In the genomic region with DNA sequence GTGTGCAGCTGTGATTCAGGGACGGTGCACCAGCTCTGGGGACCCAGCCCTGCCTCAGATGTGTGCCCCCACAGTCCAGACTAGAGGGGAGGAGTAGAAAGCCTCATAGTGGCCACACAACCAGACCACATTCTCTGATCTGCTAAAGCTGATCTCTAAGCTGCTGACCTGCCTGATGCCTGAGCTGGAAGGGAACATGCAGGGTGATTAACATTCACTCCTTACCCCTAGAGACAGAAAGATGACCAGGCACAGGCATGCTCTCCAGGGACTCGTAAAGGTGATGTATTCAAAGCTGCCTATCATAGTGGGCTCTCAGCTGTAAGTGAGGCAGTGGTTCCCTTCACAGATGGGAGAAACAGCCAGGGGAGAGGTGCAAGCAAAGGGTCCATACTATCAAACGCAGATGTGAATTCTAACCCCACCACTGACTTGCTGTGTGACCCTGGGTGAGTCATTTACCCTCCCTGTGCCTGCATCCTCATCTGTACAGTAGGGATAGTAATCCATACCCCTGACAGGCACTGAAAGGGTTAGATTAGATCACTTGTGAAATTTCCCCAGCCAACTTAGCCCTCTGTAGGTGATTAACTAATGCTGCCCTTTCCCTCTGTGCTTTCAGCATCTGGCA, we compare ENCODE assay signal across 17 cellular contexts. TPM values are rescaled to one million over a fixed set of nuclear protein-coding genes. Genes with fewer than 3 reads are reported as not detected.
DNase-seq lines count a peak whose midpoint lies in the region; ATAC-seq, FAIRE-seq and TF ChIP-seq lines count a peak whose summit lies in the region.
"Had no signal": no experiment of that assay in that cellular context is flagged by ENCODE, and none has a peak within 500 bp of the region (broad histone marks: within the 10 kb centered on the region; RNA-seq: fewer than 3 reads in every experiment).

No MANE protein-coding gene starts in this region.

- peaks cover 3% of the 10 kb centered on the region for H3K9me3 Mint-ChIP-seq in mesothelial cell of epicardium
- H3K9me3 Mint-ChIP-seq: activated naive CD4-positive, alpha-beta T cell treated with anti-CD3 and anti-CD28 coated beads, Interleukin-2, amount 10 ng/mL, durations not matched to agents 7 days and 5 days had no signal

- H3K36me3 Mint-ChIP-seq in mesothelial cell of epicardium, result no peaks in the 10 kb centered on the region
- H3K36me3 Mint-ChIP-seq: activated naive CD4-positive, alpha-beta T cell treated with anti-CD3 and anti-CD28 coated beads, Interleukin-2, amount 10 ng/mL, durations not matched to agents 7 days and 5 days had no signal

- H4K20me1 ChIP-seq in K562 (replicated peaks; ENCODE audit: control insufficient read depth, insufficient read depth, low read length) (no peaks in the 10 kb centered on the region), HepG2 (ENCODE audit: insufficient read depth, low read length) (no peaks in the 10 kb centered on the region)

- no peaks in the 10 kb centered on the region for H3K27me3 ChIP-seq in K562 (ENCODE audit: control insufficient read depth in 2 of 2, insufficient read depth in 2 of 2, low read length in 2 of 2)
- H3K27me3 ChIP-seq in HepG2 (ENCODE audit: control insufficient read depth in 1 of 2, insufficient read depth in 2 of 2, low read length in 2 of 2), result peaks cover 3 to 18% of the 10 kb centered on the region in 2 experiments; a peak in 3 of 5 replicates
- H3K27me3 ChIP-seq: pancreas had no signal

- no peaks in the 10 kb centered on the region for H3K27me3 Mint-ChIP-seq in mesothelial cell of epicardium (ENCODE audit: low read depth)

- TF ChIP-seq RAD21 in K562 (CRISPR knock-in tag; conservative IDR thresholded peaks at IDR 0.05 in 1 of 2, IDR thresholded peaks at IDR 0.05 in 1 of 2) (no peak), HepG2 (CRISPR knock-in tag; IDR thresholded peaks at IDR 0.05) (no peak)

- DNase-seq in Daoy (ENCODE audit: low read depth) (peak; percentile 20), NB4 (ENCODE audit: low read depth) (peak; percentile 32), K562 (ENCODE audit: extremely low read depth in 1 of 4, low spot score in 3 of 4) (peak; percentile 30 to 69 (median 64)), mesothelial cell of epicardium (ENCODE audit: low spot score in 2 of 2, unreplicated experiment in 2 of 2) (no peak), Kasumi-1 (lab: John Stamatoyannopoulos, UW) (no peak), HepG2 (ENCODE audit: low spot score) (no peak)
- DNase-seq: activated CD4-positive, alpha-beta T cell treated with anti-CD3 and anti-CD28 coated beads, Interleukin-2, amount 50 U/mL, for 48 hours; activated naive CD4-positive, alpha-beta T cell treated with anti-CD3 and anti-CD28 coated beads, Interleukin-2, amount 10 ng/mL, durations not matched to agents 7 days and 5 days; NCI-H146; NCI-H2227 treated with DMSO at 0.1 percent for 48 hours; NK-92 treated with Interleukin-12 subunit alpha and Interleukin-12 subunit beta, amount 100 ng/mL, for 24 hours had no signal

- ATAC-seq in K562, result 0 out of 3 replicates have a peak, but pooled peaks have one; percentile 1
- ATAC-seq in GM21529 (IDR thresholded peaks at IDR 0.05; ENCODE audit: unreplicated experiment), result no peak
- ATAC-seq in HepG2, result no peak
- ATAC-seq in GM18909 (IDR thresholded peaks at IDR 0.05; ENCODE audit: poor library complexity, unreplicated experiment), result no peak

- TF ChIP-seq CTCF in NB4 (IDR thresholded peaks at IDR 0.05; ENCODE audit: low read depth, low read length), result no peak
- TF ChIP-seq CTCF in K562 (IDR thresholded peaks at IDR 0.05 in 2 of 3, conservative IDR thresholded peaks at IDR 0.05 in 1 of 3; ENCODE audit: insufficient read depth in 2 of 3, low read depth in 1 of 3, low read length in 3 of 3), result no peak
- no peak for TF ChIP-seq CTCF in mesothelial cell of epicardium (IDR thresholded peaks at IDR 0.05; ENCODE audit: unreplicated experiment)
- no peak for TF ChIP-seq CTCF in HepG2 (CRISPR knock-in tag; IDR thresholded peaks at IDR 0.05)

- FAIRE-seq in K562 (lab: Jason Lieb, UNC) (no peak), HepG2 (lab: Jason Lieb, UNC) (no peak)
- FAIRE-seq: GM19239, pancreas, urothelium cell line had no signal

- H3K27ac Mint-ChIP-seq in mesothelial cell of epicardium, result peak overlapping the region; percentile 84
- H3K27ac Mint-ChIP-seq: activated naive CD4-positive, alpha-beta T cell treated with anti-CD3 and anti-CD28 coated beads, Interleukin-2, amount 10 ng/mL, durations not matched to agents 7 days and 5 days had no signal

- no peak for TF ChIP-seq POLR2A in NB4 (IDR thresholded peaks at IDR 0.05; ENCODE audit: extremely low read depth, insufficient read length)
- no peak for TF ChIP-seq POLR2A in K562 (conservative IDR thresholded peaks at IDR 0.05)
- no peak for TF ChIP-seq POLR2A in HepG2 (IDR thresholded peaks at IDR 0.05; ENCODE audit: insufficient read depth in 1 of 2, low read depth in 2 of 2, low read length in 2 of 2)

- H3K4me1 ChIP-seq in K562 (replicated peaks in 1 of 2; ENCODE audit: control insufficient read depth in 2 of 2, insufficient read depth in 2 of 2, low read length in 2 of 2) (peaks cover 61 to 67% of the 10 kb centered on the region in 2 experiments), HepG2 (ENCODE audit: insufficient read depth, low read length) (no peaks in the 10 kb centered on the region)
- H3K4me1 ChIP-seq: pancreas had no signal

- POLR2A ChIA-PET in K562 (lab: Yijun Ruan, JAX), result no interaction called here
- POLR2A ChIA-PET in HepG2 (lab: Yijun Ruan, JAX), result no interaction called here

- peak overlapping the region; percentile 90 for H3K27ac ChIP-seq in K562 (ENCODE audit: extremely low read depth, low read depth, low read length)
- no peak overlapping the region for H3K27ac ChIP-seq in HepG2 (ENCODE audit: extremely low read length, insufficient read depth, low read length)
- H3K27ac ChIP-seq: pancreas had no signal

- CTCF ChIA-PET in K562 (lab: Yijun Ruan, JAX; ENCODE audit: low intra/inter-chr PET ratio) (no interaction called here), HepG2 (lab: Yijun Ruan, JAX; ENCODE audit: low intra/inter-chr PET ratio, low total read pairs) (no interaction called here)

- H3K4me2 ChIP-seq in K562 (ENCODE audit: insufficient read depth, low read length) (peak overlapping the region; percentile 77), HepG2 (ENCODE audit: low read depth, low read length) (no peak overlapping the region; the same call in 1 of the 2 replicates)

- H3K9ac ChIP-seq in K562 (ENCODE audit: insufficient read depth in 1 of 2, low read depth in 2 of 2, low read length in 2 of 2) (peak overlapping the region; percentile 51 to 65; a peak in 3 of 4 replicates), HepG2 (ENCODE audit: insufficient read depth, low read depth, low read length) (no peak overlapping the region)

- TF ChIP-seq EP300 in K562 (IDR thresholded peaks at IDR 0.05; ENCODE audit: low read length), result no peak
- TF ChIP-seq EP300 in HepG2 (IDR thresholded peaks at IDR 0.05; ENCODE audit: low read depth in 2 of 2, low read length in 2 of 2), result no peak
- no peak for TF ChIP-seq EP300 in HepG2 (CRISPR knock-in tag; IDR thresholded peaks at IDR 0.05; ENCODE audit: borderline replicate concordance)

- H3K4me3 ChIP-seq in NB4 (ENCODE audit: low read depth, low read length) (no peak overlapping the region), K562 (no peak overlapping the region), HepG2 (replicated peaks in 1 of 3; ENCODE audit: insufficient read depth in 1 of 3, low read depth in 2 of 3, low read length in 3 of 3) (no peak overlapping the region)
- H3K4me3 ChIP-seq: pancreas had no signal

- H3K9me1 ChIP-seq in K562 (ENCODE audit: control insufficient read depth, insufficient read depth, low read length), result peaks cover 3% of the 10 kb centered on the region

- H3K9me3 ChIP-seq in K562 (replicated peaks; ENCODE audit: control insufficient read depth, insufficient read depth, low read depth, low read length) (no peaks in the 10 kb centered on the region), HepG2 (ENCODE audit: low read length) (no peaks in the 10 kb centered on the region)
- H3K9me3 ChIP-seq: pancreas had no signal

- peaks cover 30% of the 10 kb centered on the region for H3K4me1 Mint-ChIP-seq in mesothelial cell of epicardium

- H2AFZ ChIP-seq in K562 (ENCODE audit: low read depth, low read length) (peak overlapping the region; percentile 49), HepG2 (ENCODE audit: low read length) (no peak overlapping the region)

- no peaks in the 10 kb centered on the region for H3K36me3 ChIP-seq in K562 (ENCODE audit: control insufficient read depth, insufficient read depth, low read length)
- H3K36me3 ChIP-seq in HepG2 (replicated peaks in 1 of 2; ENCODE audit: control insufficient read depth in 1 of 2, insufficient read depth in 2 of 2, low read length in 2 of 2), result no peaks in the 10 kb centered on the region
- H3K36me3 ChIP-seq: pancreas had no signal

- in situ Hi-C loops in K562 (cut with MboI) (no loop called here), HepG2 (cut with HindIII; ENCODE audit: extremely low pct_ligation_motif_present, low pct_unique_long_range_greater_than_20kb) (no loop called here)

- H3K79me2 ChIP-seq in K562 (ENCODE audit: control insufficient read depth, insufficient read depth, low read length) (no peaks in the 10 kb centered on the region), HepG2 (ENCODE audit: insufficient read depth, low read length) (no peaks in the 10 kb centered on the region)

- 19% methylated on average over 3 of the region's 3 CpGs for WGBS in K562 (ENCODE audit: insufficient coverage, low coverage, missing lambda C conversion rate)
- WGBS in HepG2 (ENCODE audit: low lambda C conversion rate), result 27% methylated on average over 1 of the region's 3 CpGs

- BruUV-seq in K562 (replicated peaks; lab: Mats Ljungman, UMichigan) (no TSS peak), HepG2 (replicated peaks; lab: Mats Ljungman, UMichigan) (no TSS peak)

- intact Hi-C loops in K562 (cut with micrococcal nuclease), result loop anchor here (2.0 kb wide), 1 partner anchor 21 kb away; no protein-coding TSS in a partner anchor
- intact Hi-C loops in HepG2 (cut with micrococcal nuclease; ENCODE audit: unreplicated experiment), result no loop called here

- H3K4me3 Mint-ChIP-seq in mesothelial cell of epicardium, result no peak overlapping the region
- H3K4me3 Mint-ChIP-seq: activated naive CD4-positive, alpha-beta T cell treated with anti-CD3 and anti-CD28 coated beads, Interleukin-2, amount 10 ng/mL, durations not matched to agents 7 days and 5 days had no signal

RNA-seq across cellular contexts. Expression of gene LRRC32, which starts 29.0 kb away (rescaled TPM):
- total RNA-seq in Daoy (2014; rRNA removed; shearing (Covaris generic)), result 0.18 and 0.29 TPM in 2 replicates
- total RNA-seq in K562 (2011; cell fraction: chromatin; rRNA removed; ENCODE audit: low replicate concordance), result 0.21 and 0.65 TPM in 2 replicates
- total RNA-seq in K562 (2011; cell fraction: nucleolus; rRNA removed), result 0.79 and 1.3 TPM in 2 replicates
- total RNA-seq in K562 (2011; cell fraction: nucleoplasm; rRNA removed), result 0.76 and 0.81 TPM in 2 replicates
- total RNA-seq in K562 (2014; rRNA removed), result 0.16 and 0.50 TPM in 2 replicates
- total RNA-seq in K562 (2014; rRNA removed; fragmentation: Illumina TruSeq; extraction: Trizol), result 0.16 TPM in 1 of 2 replicates, not detected in the other
- total RNA-seq in K562 (2015; rRNA removed; fragmentation: Illumina TruSeq; extraction: Trizol), result not detected in 2 replicates
- 0.20 and 0.31 TPM in 2 replicates for total RNA-seq in K562 (2021)
- 0.10 and 0.47 TPM in 2 replicates for polyA plus RNA-seq in K562 (2011; rRNA removed)
- 0.44 and 0.48 TPM in 2 replicates for polyA plus RNA-seq in K562 (2011; cell fraction: cytosol; rRNA removed)
- polyA plus RNA-seq in K562 (2011; cell fraction: nucleus; rRNA removed), result 0.41 and 0.63 TPM in 2 replicates
- polyA plus RNA-seq in K562 (2012), result 0.12 and 0.65 TPM in 2 replicates
- polyA plus RNA-seq in K562 (2014; fragmentation: Illumina TruSeq; extraction: Trizol), result 0.18 and 0.44 TPM in 2 replicates
- not detected for polyA plus RNA-seq in K562 (2014; fragmentation: Nextera tagmentation; extraction: Ambion mirVana)
- polyA plus RNA-seq in K562 (2014; rRNA removed), result 0.08 TPM in 1 of 2 replicates, not detected in the other
- 0.53 and 0.57 TPM in 2 replicates for polyA minus RNA-seq in K562 (2011; rRNA and poly(A)+ RNA removed)
- 0.55 and 0.67 TPM in 2 replicates for polyA minus RNA-seq in K562 (2011; cell fraction: cytosol; rRNA and poly(A)+ RNA removed)
- 0.13 and 0.56 TPM in 2 replicates for polyA minus RNA-seq in K562 (2011; cell fraction: nucleus; rRNA and poly(A)+ RNA removed)
- total RNA-seq in mesothelial cell of epicardium, result 37.9 to 44.4 TPM (median 43.2 TPM) in 3 replicates
- not detected in 2 replicates for total RNA-seq in HepG2 (2016; rRNA removed; fragmentation: Illumina TruSeq; extraction: Trizol)
- total RNA-seq in HepG2 (2016; cell fraction: cytosol; rRNA removed; fragmentation: Illumina TruSeq; extraction: Trizol; ENCODE audit: low read depth), result not detected in 2 replicates
- total RNA-seq in HepG2 (2016; cell fraction: insoluble cytoplasmic fraction; rRNA removed; fragmentation: Illumina TruSeq; extraction: Trizol), result not detected in 2 replicates
- total RNA-seq in HepG2 (2016; cell fraction: membrane; rRNA removed; fragmentation: Illumina TruSeq; extraction: Trizol), result not detected in 2 replicates
- not detected in 2 replicates for total RNA-seq in HepG2 (2016; cell fraction: nucleus; rRNA removed; fragmentation: Illumina TruSeq; extraction: Trizol)
- polyA plus RNA-seq in HepG2 (2011; rRNA removed), result 0.07 and 0.12 TPM in 2 replicates
- not detected in 2 replicates for polyA plus RNA-seq in HepG2 (2011; cell fraction: cytosol; rRNA removed)
- 0.03 TPM in 1 of 2 replicates, not detected in the other for polyA plus RNA-seq in HepG2 (2011; cell fraction: nucleus; rRNA removed)
- 0.07 TPM in 1 of 2 replicates, not detected in the other for polyA plus RNA-seq in HepG2 (2012)
- polyA plus RNA-seq in HepG2 (2016; cell fraction: cytosol; fragmentation: Illumina TruSeq; extraction: Trizol; ENCODE audit: low read depth), result not detected in 2 replicates
- polyA plus RNA-seq in HepG2 (2016; cell fraction: insoluble cytoplasmic fraction; fragmentation: Illumina TruSeq; extraction: Trizol; ENCODE audit: low read depth), result not detected in 2 replicates
- polyA plus RNA-seq in HepG2 (2016; cell fraction: membrane; fragmentation: Illumina TruSeq; extraction: Trizol; ENCODE audit: low read depth), result not detected in 2 replicates
- not detected in 2 replicates for polyA plus RNA-seq in HepG2 (2016; cell fraction: nucleus; fragmentation: Illumina TruSeq; extraction: Trizol; ENCODE audit: insufficient read depth, low read depth)
- polyA minus RNA-seq in HepG2 (2011; rRNA and poly(A)+ RNA removed; ENCODE audit: low replicate concordance), result 1.6 TPM in 1 of 2 replicates, not detected in the other
- polyA minus RNA-seq in HepG2 (2011; cell fraction: cytosol; rRNA and poly(A)+ RNA removed), result not detected in 2 replicates
- not detected in 2 replicates for polyA minus RNA-seq in HepG2 (2011; cell fraction: nucleus; rRNA and poly(A)+ RNA removed)
- total RNA-seq: M059J had no signal

Comparison
In these comparisons a context has a peak if more than half of its experiments do, and no peak if none do; other contexts are left out.
1. DNase-seq: peak in Daoy (single experiment), NB4 (single experiment) and K562 (4 of 4); none in mesothelial cell of epicardium (0 of 2), Kasumi-1 (0 of 2) and HepG2 (single experiment).
2. RNA of gene LRRC32, which starts 29.0 kb away (total RNA-seq): 37.9 to 44.4 TPM in mesothelial cell of epicardium; 0.18 to 0.29 TPM in Daoy, 0.16 to 1.3 TPM in K562 and not detected in HepG2; every median in the first group is over 10 times any median in the second.